In the genomic region with DNA sequence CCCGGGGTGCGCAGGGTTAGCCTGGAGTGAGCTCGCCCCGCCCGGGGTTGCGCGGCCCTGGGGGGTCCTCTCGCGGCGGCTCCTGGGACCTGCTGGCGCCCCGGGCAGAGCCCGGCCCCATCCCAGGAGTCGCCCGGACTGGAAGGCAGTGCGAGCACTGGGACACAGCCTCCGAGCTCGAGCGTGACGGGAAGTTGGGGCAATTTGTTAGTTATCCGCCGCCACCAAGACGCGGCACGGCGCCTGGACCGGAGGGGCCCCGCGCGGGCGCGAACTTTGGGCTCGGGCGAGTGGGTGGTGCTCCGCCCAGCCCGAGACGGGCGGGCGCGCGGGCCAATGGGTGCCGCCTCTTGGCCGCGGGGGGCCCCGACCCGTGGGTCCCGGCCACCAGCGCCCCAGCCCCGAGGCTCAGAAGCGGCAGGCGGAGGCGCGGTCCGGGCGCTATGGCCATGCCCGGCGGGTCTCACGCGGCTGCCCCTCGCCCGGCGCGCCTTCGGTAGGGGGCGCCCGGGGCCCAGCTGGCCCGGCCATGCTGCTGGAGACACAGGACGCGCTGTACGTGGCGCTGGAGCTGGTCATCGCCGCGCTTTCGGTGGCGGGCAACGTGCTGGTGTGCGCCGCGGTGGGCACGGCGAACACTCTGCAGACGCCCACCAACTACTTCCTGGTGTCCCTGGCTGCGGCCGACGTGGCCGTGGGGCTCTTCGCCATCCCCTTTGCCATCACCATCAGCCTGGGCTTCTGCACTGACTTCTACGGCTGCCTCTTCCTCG, we compare ENCODE assay signal across 1 cellular context.
TF ChIP-seq lines count a peak whose summit lies in the region.

Gene ADORA2B, plus strand, starts transcription at position 411 of the 773 bp plus-strand sequence. Its CDS starts 119 bp downstream, at position 530.

TF ChIP-seq in HepG2, 621 proteins besides CTCF, POLR2A, EP300 and RAD21 (continued from another document and continues in another):
- TF ChIP-seq ZFP41 (CRISPR knock-in tag; IDR thresholded peaks at IDR 0.05; ENCODE audit: borderline replicate concordance) (no peak; the same call in 1 of the 2 replicates), RELA (CRISPR knock-in tag; IDR thresholded peaks at IDR 0.05) (no peak), SMAD3 (CRISPR knock-in tag; IDR thresholded peaks at IDR 0.05) (0 out of 2 replicates have a peak, but pooled peaks have one; percentile 29), HMGXB4 (CRISPR knock-in tag; IDR thresholded peaks at IDR 0.05; ENCODE audit: borderline replicate concordance in 1 of 2, low read depth in 1 of 2) (peak; percentile 95 to 96), SNRNP70 (IDR thresholded peaks at IDR 0.05; ENCODE audit: low read depth, low read length) (no peak), NFE2L2 (IDR thresholded peaks at IDR 0.05; ENCODE audit: low read length) (no peak), PRDM4 (CRISPR knock-in tag; IDR thresholded peaks at IDR 0.05; ENCODE audit: borderline replicate concordance) (0 out of 2 replicates have a peak, but pooled peaks have one; percentile 39), ZNF142 (CRISPR knock-in tag; IDR thresholded peaks at IDR 0.05) (peak; percentile 71; the same call in 1 of the 2 replicates), ZNF746 (CRISPR knock-in tag; IDR thresholded peaks at IDR 0.05) (no peak), MYC (CRISPR knock-in tag; IDR thresholded peaks at IDR 0.05; ENCODE audit: borderline replicate concordance) (peak; percentile 94), LCORL (IDR thresholded peaks at IDR 0.05) (no peak), LCORL (CRISPR knock-in tag; IDR thresholded peaks at IDR 0.05) (peak; percentile 58; the same call in 1 of the 2 replicates), POLR2AphosphoS5 (IDR thresholded peaks at IDR 0.05; ENCODE audit: low read depth, low read length) (peak; percentile 55), ZGPAT (CRISPR knock-in tag; IDR thresholded peaks at IDR 0.05) (peak; percentile 39), FOXC1 (CRISPR knock-in tag; IDR thresholded peaks at IDR 0.05; ENCODE audit: borderline replicate concordance) (peak; percentile 94), RARA (CRISPR knock-in tag; IDR thresholded peaks at IDR 0.05) (no peak), ATF2 (CRISPR knock-in tag; IDR thresholded peaks at IDR 0.05) (peak; percentile 47; the same call in 1 of the 2 replicates), FOXP1 (IDR thresholded peaks at IDR 0.05) (no peak), FOXP1 (CRISPR knock-in tag; IDR thresholded peaks at IDR 0.05) (no peak), ZNF703 (CRISPR knock-in tag; IDR thresholded peaks at IDR 0.05; ENCODE audit: borderline replicate concordance) (no peak), MZF1 (CRISPR knock-in tag; IDR thresholded peaks at IDR 0.05; ENCODE audit: borderline replicate concordance) (no peak), ZFX (CRISPR knock-in tag; IDR thresholded peaks at IDR 0.05; ENCODE audit: low read depth) (peak; percentile 55), IRF9 (CRISPR knock-in tag; IDR thresholded peaks at IDR 0.05; ENCODE audit: borderline replicate concordance) (0 out of 2 replicates have a peak, but pooled peaks have one; percentile 37), KLF11 (CRISPR knock-in tag; IDR thresholded peaks at IDR 0.05) (no peak; the same call in 1 of the 2 replicates), ETV5 (CRISPR knock-in tag; IDR thresholded peaks at IDR 0.05; ENCODE audit: borderline replicate concordance) (no peak), MEIS1 (CRISPR knock-in tag; IDR thresholded peaks at IDR 0.05; ENCODE audit: borderline replicate concordance) (0 out of 2 replicates have a peak, but pooled peaks have one; percentile 14)
- TF ChIP-seq, protein P1, sequence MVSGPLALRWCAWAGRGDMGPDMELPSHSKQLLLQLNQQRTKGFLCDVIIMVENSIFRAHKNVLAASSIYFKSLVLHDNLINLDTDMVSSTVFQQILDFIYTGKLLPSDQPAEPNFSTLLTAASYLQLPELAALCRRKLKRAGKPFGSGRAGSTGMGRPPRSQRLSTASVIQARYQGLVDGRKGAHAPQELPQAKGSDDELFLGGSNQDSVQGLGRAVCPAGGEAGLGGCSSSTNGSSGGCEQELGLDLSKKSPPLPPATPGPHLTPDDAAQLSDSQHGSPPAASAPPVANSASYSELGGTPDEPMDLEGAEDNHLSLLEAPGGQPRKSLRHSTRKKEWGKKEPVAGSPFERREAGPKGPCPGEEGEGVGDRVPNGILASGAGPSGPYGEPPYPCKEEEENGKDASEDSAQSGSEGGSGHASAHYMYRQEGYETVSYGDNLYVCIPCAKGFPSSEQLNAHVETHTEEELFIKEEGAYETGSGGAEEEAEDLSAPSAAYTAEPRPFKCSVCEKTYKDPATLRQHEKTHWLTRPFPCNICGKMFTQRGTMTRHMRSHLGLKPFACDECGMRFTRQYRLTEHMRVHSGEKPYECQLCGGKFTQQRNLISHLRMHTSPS (CRISPR knock-in tag; IDR thresholded peaks at IDR 0.05; ENCODE audit: low read depth) = peak; percentile 63
- TF ChIP-seq, protein P2, sequence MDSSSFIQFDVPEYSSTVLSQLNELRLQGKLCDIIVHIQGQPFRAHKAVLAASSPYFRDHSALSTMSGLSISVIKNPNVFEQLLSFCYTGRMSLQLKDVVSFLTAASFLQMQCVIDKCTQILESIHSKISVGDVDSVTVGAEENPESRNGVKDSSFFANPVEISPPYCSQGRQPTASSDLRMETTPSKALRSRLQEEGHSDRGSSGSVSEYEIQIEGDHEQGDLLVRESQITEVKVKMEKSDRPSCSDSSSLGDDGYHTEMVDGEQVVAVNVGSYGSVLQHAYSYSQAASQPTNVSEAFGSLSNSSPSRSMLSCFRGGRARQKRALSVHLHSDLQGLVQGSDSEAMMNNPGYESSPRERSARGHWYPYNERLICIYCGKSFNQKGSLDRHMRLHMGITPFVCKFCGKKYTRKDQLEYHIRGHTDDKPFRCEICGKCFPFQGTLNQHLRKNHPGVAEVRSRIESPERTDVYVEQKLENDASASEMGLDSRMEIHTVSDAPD (CRISPR knock-in tag; IDR thresholded peaks at IDR 0.05) = peak; percentile 44; the same call in 1 of the 2 replicates
- TF ChIP-seq, protein P3, sequence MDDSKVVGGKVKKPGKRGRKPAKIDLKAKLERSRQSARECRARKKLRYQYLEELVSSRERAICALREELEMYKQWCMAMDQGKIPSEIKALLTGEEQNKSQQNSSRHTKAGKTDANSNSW (CRISPR knock-in tag; IDR thresholded peaks at IDR 0.05; ENCODE audit: borderline replicate concordance) = no peak; the same call in 1 of the 2 replicates
